In genomic region chrX:10979956-10980355, GRCh38 we compare ENCODE assay signal across 26 cellular contexts.
DNase-seq lines count a peak whose midpoint lies in the region; ATAC-seq, FAIRE-seq and TF ChIP-seq lines count a peak whose summit lies in the region.
"Had no signal": no experiment of that assay in that cellular context is flagged by ENCODE, and none has a peak within 500 bp of the region (broad histone marks: within the 10 kb centered on the region; RNA-seq: fewer than 3 reads in every experiment).

No MANE protein-coding gene starts in this region.

- H3K4me1 ChIP-seq in mammary epithelial cell (ENCODE audit: insufficient read depth, low read length): no peaks in the 10 kb centered on the region
- no peaks in the 10 kb centered on the region for H3K4me1 ChIP-seq in breast epithelium
- H3K4me1 ChIP-seq in tibial nerve: no peaks in the 10 kb centered on the region
- no peaks in the 10 kb centered on the region for H3K4me1 ChIP-seq in effector memory CD4-positive, alpha-beta T cell (ENCODE audit: control insufficient read depth, insufficient read depth, low read length, poor library complexity, severe bottlenecking)
- H3K4me1 ChIP-seq: BLaER1 treated with 17β-estradiol and CSF1 and Interleukin-3, amounts not matched to agents 10 nM and 100 nM; SJCRH30 had no signal

- no TSS peak for BruUV-seq in mammary epithelial cell (replicated peaks; lab: Mats Ljungman, UMichigan)

- in situ Hi-C loops in mammary epithelial cell (cut with MboI; ENCODE audit: low sequenced_read_pairs in 2 of 2): no loop called here

- peaks cover 5% of the 10 kb centered on the region for H3K9me3 ChIP-seq in mammary epithelial cell (replicated peaks; ENCODE audit: insufficient read depth, low read length)
- H3K9me3 ChIP-seq in breast epithelium: no peaks in the 10 kb centered on the region
- no peaks in the 10 kb centered on the region for H3K9me3 ChIP-seq in tibial nerve
- no peaks in the 10 kb centered on the region for H3K9me3 ChIP-seq in effector memory CD4-positive, alpha-beta T cell (ENCODE audit: control insufficient read depth, low read length)
- H3K9me3 ChIP-seq: MG63 had no signal

- FAIRE-seq in bronchial epithelial cell (lab: Jason Lieb, UNC): no peak
- FAIRE-seq: G401.6, GM12892 had no signal

- dilution Hi-C loops in mammary epithelial cell (cut with HindIII; ENCODE audit: low sequenced_read_pairs): no loop called here

- no peak overlapping the region for H3K4me2 ChIP-seq in mammary epithelial cell (ENCODE audit: insufficient read depth, low read depth, low read length)
- H3K4me2 ChIP-seq: BLaER1 treated with 17β-estradiol and CSF1 and Interleukin-3, amounts not matched to agents 10 nM and 100 nM had no signal

- peak; percentile 20 for DNase-seq in mammary epithelial cell
- DNase-seq in breast epithelium (ENCODE audit: low spot score in 2 of 2): no peak
- DNase-seq in bronchial epithelial cell (ENCODE audit: low read depth): peak; percentile 71
- DNase-seq in kidney glomerular epithelial cell (lab: John Stamatoyannopoulos, UW): peak; percentile 36
- no peak for DNase-seq in tibial nerve (ENCODE audit: low spot score in 2 of 2)
- no peak for DNase-seq in NCI-H446 treated with DMSO at 0.1 percent for 48 hours (lab: John Stamatoyannopoulos, UW)
- no peak for DNase-seq in effector memory CD4-positive, alpha-beta T cell
- DNase-seq: CD4-positive, alpha-beta memory T cell; DMS153; GOT3; Kasumi-1; MG63; NCI-H1417; NCI-H1694 treated with DMSO at 0.1 percent for 48 hours; NCI-H2081 treated with DMSO at 0.1 percent for 48 hours; NCI-H2171 treated with DMSO at 0.1 percent for 48 hours; NCI-H446; NCI-H526 treated with DMSO at 0.1 percent for 48 hours; PC-3; SJCRH30 had no signal

- no peak for ATAC-seq in HG03378 (IDR thresholded peaks at IDR 0.05; ENCODE audit: unreplicated experiment)
- ATAC-seq: HCT116, PC-3 had no signal

- H3K9ac ChIP-seq in mammary epithelial cell (ENCODE audit: insufficient read depth, low read length): no peak overlapping the region
- H3K9ac ChIP-seq: BLaER1 treated with 17β-estradiol and CSF1 and Interleukin-3, amounts not matched to agents 10 nM and 100 nM had no signal

- no peak for TF ChIP-seq POLR2A in breast epithelium (IDR thresholded peaks at IDR 0.05)
- no peak for TF ChIP-seq POLR2A in tibial nerve (IDR thresholded peaks at IDR 0.05)

- no peaks in the 10 kb centered on the region for H3K79me2 ChIP-seq in mammary epithelial cell (ENCODE audit: insufficient read depth, low read length)

- CTCF ChIA-PET in mammary epithelial cell (lab: Charles Lee; ENCODE audit: low non-redundant PET): interaction anchor here (0.6 kb wide), 1 partner anchor 206 kb away, joined by 5 read pairs; no protein-coding TSS in a partner anchor

- H3K27me3 ChIP-seq in mammary epithelial cell (ENCODE audit: insufficient read depth, low read length): no peaks in the 10 kb centered on the region
- no peaks in the 10 kb centered on the region for H3K27me3 ChIP-seq in breast epithelium
- H3K27me3 ChIP-seq in bronchial epithelial cell (ENCODE audit: control insufficient read depth, insufficient read depth, low read length): no peaks in the 10 kb centered on the region
- H3K27me3 ChIP-seq in tibial nerve: no peaks in the 10 kb centered on the region
- no peaks in the 10 kb centered on the region for H3K27me3 ChIP-seq in effector memory CD4-positive, alpha-beta T cell (replicated peaks; ENCODE audit: control insufficient read depth, insufficient read depth, low read length, poor library complexity, severe bottlenecking)
- H3K27me3 ChIP-seq: MG63, SJCRH30 had no signal

- H4K20me1 ChIP-seq in mammary epithelial cell (ENCODE audit: insufficient read depth, low read length): no peaks in the 10 kb centered on the region
- H4K20me1 ChIP-seq: BLaER1 treated with 17β-estradiol and CSF1 and Interleukin-3, amounts not matched to agents 10 nM and 100 nM had no signal

- H3K27ac ChIP-seq in mammary epithelial cell (ENCODE audit: insufficient read depth, low read depth, low read length) (no peak overlapping the region), breast epithelium (no peak overlapping the region), tibial nerve (no peak overlapping the region)
- no peak overlapping the region for H3K27ac ChIP-seq in effector memory CD4-positive, alpha-beta T cell (ENCODE audit: insufficient read depth, low read length, poor library complexity, severe bottlenecking)
- H3K27ac ChIP-seq: 22Rv1; BLaER1 treated with 17β-estradiol and CSF1 and Interleukin-3, amounts not matched to agents 10 nM and 100 nM; SJCRH30 had no signal

- H3K36me3 ChIP-seq in mammary epithelial cell (ENCODE audit: insufficient read depth, low read length) (no peaks in the 10 kb centered on the region), breast epithelium (no peaks in the 10 kb centered on the region), bronchial epithelial cell (ENCODE audit: control insufficient read depth, insufficient read depth, low read length) (no peaks in the 10 kb centered on the region), tibial nerve (no peaks in the 10 kb centered on the region)
- no peaks in the 10 kb centered on the region for H3K36me3 ChIP-seq in effector memory CD4-positive, alpha-beta T cell (ENCODE audit: control insufficient read depth, insufficient read depth, low read length)
- H3K36me3 ChIP-seq: BLaER1 treated with 17β-estradiol and CSF1 and Interleukin-3, amounts not matched to agents 10 nM and 100 nM; MG63; SJCRH30 had no signal

- no peak for TF ChIP-seq CTCF in mammary epithelial cell (conservative IDR thresholded peaks at IDR 0.05 in 1 of 2, IDR thresholded peaks at IDR 0.05 in 1 of 2; ENCODE audit: extremely low read depth in 1 of 2, insufficient read depth in 1 of 2, low read depth in 1 of 2, low read length in 2 of 2)
- no peak for TF ChIP-seq CTCF in breast epithelium (IDR thresholded peaks at IDR 0.05)
- TF ChIP-seq CTCF in bronchial epithelial cell (IDR thresholded peaks at IDR 0.05; ENCODE audit: insufficient read depth, low read length, severe bottlenecking): no peak
- no peak for TF ChIP-seq CTCF in tibial nerve (IDR thresholded peaks at IDR 0.05)

- H3K4me3 ChIP-seq in mammary epithelial cell (replicated peaks in 1 of 3; ENCODE audit: insufficient read depth in 1 of 3, low read depth in 2 of 3, low read length in 3 of 3): no peak overlapping the region
- no peak overlapping the region for H3K4me3 ChIP-seq in breast epithelium
- no peak overlapping the region for H3K4me3 ChIP-seq in bronchial epithelial cell (ENCODE audit: low read depth, low read length)
- H3K4me3 ChIP-seq in tibial nerve: no peak overlapping the region
- no peak overlapping the region for H3K4me3 ChIP-seq in effector memory CD4-positive, alpha-beta T cell (ENCODE audit: insufficient read depth, low read depth, low read length, poor library complexity, severe bottlenecking)
- H3K4me3 ChIP-seq: BLaER1 treated with 17β-estradiol and CSF1 and Interleukin-3, amounts not matched to agents 10 nM and 100 nM; MG63; SJCRH30 had no signal

- intact Hi-C loops in mammary epithelial cell (cut with micrococcal nuclease): no loop called here
- intact Hi-C loops in breast epithelium (cut with DNase I; ENCODE audit: low total_unique reads): no loop called here

- H2AFZ ChIP-seq in mammary epithelial cell (ENCODE audit: low read depth, low read length): no peak overlapping the region

- 54% methylated on average over 1 of the region's 1 CpG for WGBS in mammary epithelial cell (ENCODE audit: low coverage, missing lambda C conversion rate)
- 68 to 100% methylated on average over 1 of the region's 1 CpG for WGBS in tibial nerve, 2 donors

- TF ChIP-seq EP300 in tibial nerve (IDR thresholded peaks at IDR 0.05): no peak

Comparison
In these comparisons a context has a peak if more than half of its experiments do, and no peak if none do; other contexts are left out.
1. DNase-seq: peak in mammary epithelial cell (single experiment), bronchial epithelial cell (single experiment) and kidney glomerular epithelial cell (single experiment); none in breast epithelium (0 of 2), tibial nerve (0 of 2), NCI-H446 treated with DMSO at 0.1 percent for 48 hours (single experiment) and effector memory CD4-positive, alpha-beta T cell (0 of 3).